ENCODE assay signal across 7 cellular contexts in genomic region chr2:241595600-241596140, GRCh38. TPM values are rescaled to one million over a fixed set of nuclear protein-coding genes. Genes with fewer than 3 reads are reported as not detected.
DNase-seq lines count a peak whose midpoint lies in the region; ATAC-seq and TF ChIP-seq lines count a peak whose summit lies in the region.
"Had no signal": no experiment of that assay in that cellular context is flagged by ENCODE, and none has a peak within 500 bp of the region (broad histone marks: within the 10 kb centered on the region; RNA-seq: fewer than 3 reads in every experiment).

No MANE protein-coding gene starts in this region.

- DNase-seq in DMS 273 (lab: John Stamatoyannopoulos, UW; ENCODE audit: unreplicated experiment) = peak; percentile 22
- no peak for DNase-seq in DMS 273 treated with DMSO at 0.1 percent for 48 hours (lab: John Stamatoyannopoulos, UW)
- no peak for DNase-seq in T-helper 17 cell
- peak; percentile 61 for DNase-seq in mesendoderm
- no peak for DNase-seq in lower leg skin (ENCODE audit: low spot score in 2 of 2)
- DNase-seq in NCI-H2227 treated with DMSO at 0.1 percent for 48 hours (lab: John Stamatoyannopoulos, UW) = no peak
- DNase-seq: stimulated activated CD4-positive, alpha-beta T cell treated with anti-CD3 and anti-CD28 coated beads, Interleukin-1b, Interleukin-23, amount 100 ng/mL, for 48 hours had no signal

- H2BK5ac ChIP-seq in mesendoderm (ENCODE audit: low read length) = no peak overlapping the region

- peaks cover 1% of the 10 kb centered on the region for H3K36me3 ChIP-seq in mesendoderm (ENCODE audit: control insufficient read depth, insufficient read depth, low read length)

- intact Hi-C loops in lower leg skin (cut with DNase I; ENCODE audit: low total_unique reads) = no loop called here

- no peak overlapping the region for H3K27ac ChIP-seq in mesendoderm (ENCODE audit: low read depth, low read length)

- no peaks in the 10 kb centered on the region for H3K4me1 Mint-ChIP-seq in T-helper 17 cell

- no peaks in the 10 kb centered on the region for H3K27me3 ChIP-seq in mesendoderm (ENCODE audit: insufficient read depth, low read length, poor library complexity)

- H2AK5ac ChIP-seq in mesendoderm (ENCODE audit: low read length) = no peak overlapping the region

- H3K4me3 ChIP-seq in mesendoderm (ENCODE audit: low read length) (no peak overlapping the region), lower leg skin (ENCODE audit: low read depth, poor library complexity, severe bottlenecking) (no peak overlapping the region)

- H3K9ac ChIP-seq in mesendoderm (ENCODE audit: low read length) = no peak overlapping the region

- H3K4me2 ChIP-seq in mesendoderm (ENCODE audit: low read length) = no peak overlapping the region

- H3K79me2 ChIP-seq in mesendoderm (ENCODE audit: control insufficient read depth, insufficient read depth, low read length) = no peaks in the 10 kb centered on the region

- no peak overlapping the region for H3K23ac ChIP-seq in mesendoderm (ENCODE audit: low read length)

- WGBS in mesendoderm (ENCODE audit: extremely low coverage, insufficient coverage, low lambda C conversion rate) = no CpG with 5 or more reads among the region's 15 CpGs
- 88 to 92% methylated on average over 15 of the region's 15 CpGs for WGBS in lower leg skin, 2 donors

- H3K9me3 ChIP-seq in T-helper 17 cell (ENCODE audit: control insufficient read depth, low read length, poor library complexity, severe bottlenecking) = no peaks in the 10 kb centered on the region

- no peak overlapping the region for H2BK15ac ChIP-seq in mesendoderm (replicated peaks; ENCODE audit: low read depth)

- ATAC-seq in T-helper 17 cell = peak; percentile 41

- H3K4ac ChIP-seq in mesendoderm (ENCODE audit: low read depth, low read length) = no peak overlapping the region

- H2BK120ac ChIP-seq in mesendoderm (ENCODE audit: low read depth, low read length) = no peak overlapping the region

- no peak overlapping the region for H3K18ac ChIP-seq in mesendoderm (ENCODE audit: low read length)

- H3K36me3 Mint-ChIP-seq in T-helper 17 cell (ENCODE audit: low read depth) = peaks cover 8% of the 10 kb centered on the region

- H3K27ac Mint-ChIP-seq in T-helper 17 cell = no peak overlapping the region

- TF ChIP-seq POLR2A in lower leg skin (IDR thresholded peaks at IDR 0.05) = no peak

- H4K5ac ChIP-seq in mesendoderm (ENCODE audit: low read length) = no peak overlapping the region

- no peak overlapping the region for H3K4me3 Mint-ChIP-seq in T-helper 17 cell

- TF ChIP-seq CTCF in lower leg skin (IDR thresholded peaks at IDR 0.05) = no peak

- H3K56ac ChIP-seq in mesendoderm (ENCODE audit: low read length) = no peak overlapping the region

- no peak overlapping the region for H4K8ac ChIP-seq in mesendoderm (ENCODE audit: low read depth, low read length)

- no peaks in the 10 kb centered on the region for H3K27me3 Mint-ChIP-seq in T-helper 17 cell

- no peaks in the 10 kb centered on the region for H3K4me1 ChIP-seq in mesendoderm (ENCODE audit: control insufficient read depth, low read depth, low read length)

- no peaks in the 10 kb centered on the region for H3K79me1 ChIP-seq in mesendoderm (ENCODE audit: low read length)

RNA-seq across cellular contexts. Expression of gene BOK, which starts 37.1 kb away (rescaled TPM):
- not detected for total RNA-seq in T-helper 17 cell
- 30.7 TPM for polyA plus RNA-seq in mesendoderm (2013, experiment 1 of 2)
- 31.0 TPM for polyA plus RNA-seq in mesendoderm (2013, experiment 2 of 2)
- total RNA-seq in lower leg skin = 10 to 100 TPM; 44.2 to 59.9 (median 54.7) TPM

RNA-seq across cellular contexts. Expression of gene THAP4, which starts 41.3 kb away (rescaled TPM):
- 10 to 100 TPM; 28.0 to 36.9 TPM for total RNA-seq in T-helper 17 cell
- 74.2 TPM for polyA plus RNA-seq in mesendoderm (2013, experiment 1 of 2)
- 76.2 TPM for polyA plus RNA-seq in mesendoderm (2013, experiment 2 of 2)
- 10 to 100 TPM; 52.4 to 60.7 (median 58.3) TPM for total RNA-seq in lower leg skin

RNA-seq across cellular contexts. Expression of gene ATG4B, which starts 41.8 kb away (rescaled TPM):
- 100 to 1,000 TPM; 104 to 119 TPM for total RNA-seq in T-helper 17 cell
- 52.9 TPM for polyA plus RNA-seq in mesendoderm (2013, experiment 1 of 2)
- polyA plus RNA-seq in mesendoderm (2013, experiment 2 of 2) = 53.9 TPM
- total RNA-seq in lower leg skin = 10 to 100 TPM; 48.4 to 86.2 (median 63.3) TPM

Comparison
In these comparisons a context has a peak if more than half of its experiments do, and no peak if none do; other contexts are left out.
1. DNase-seq: peak in DMS 273 (single experiment) and mesendoderm (single experiment); none in DMS 273 treated with DMSO at 0.1 percent for 48 hours (single experiment), T-helper 17 cell (0 of 3), lower leg skin (0 of 2) and NCI-H2227 treated with DMSO at 0.1 percent for 48 hours (single experiment).
2. RNA of gene BOK, which starts 37.1 kb away (total RNA-seq): 44.2 to 59.9 TPM in lower leg skin; not detected in T-helper 17 cell; every median in the first group is over 10 times any median in the second.